ENCODE assay signal across 1 cellular context in genomic region chr17:27892542-27892865, GRCh38.
TF ChIP-seq lines count a peak whose summit lies in the region.

No MANE protein-coding gene starts in this region.

TF ChIP-seq in H1, 55 proteins besides CTCF, POLR2A, EP300 and RAD21:
- TF ChIP-seq CBX5 (IDR thresholded peaks at IDR 0.05; ENCODE audit: low read depth, low read length) (no peak), ASH2L (IDR thresholded peaks at IDR 0.05; ENCODE audit: low read length) (no peak), KDM5A (IDR thresholded peaks at IDR 0.05; ENCODE audit: low read length) (no peak), SP4 (IDR thresholded peaks at IDR 0.05; ENCODE audit: low read length) (no peak), RBBP5 (IDR thresholded peaks at IDR 0.05; ENCODE audit: borderline replicate concordance, low read depth, low read length) (no peak), SIX5 (IDR thresholded peaks at IDR 0.05; ENCODE audit: low read depth, low read length) (no peak), SAP30 (IDR thresholded peaks at IDR 0.05; ENCODE audit: insufficient read depth, insufficient replicate concordance, low read length) (no peak)
- TF ChIP-seq, protein P1, sequence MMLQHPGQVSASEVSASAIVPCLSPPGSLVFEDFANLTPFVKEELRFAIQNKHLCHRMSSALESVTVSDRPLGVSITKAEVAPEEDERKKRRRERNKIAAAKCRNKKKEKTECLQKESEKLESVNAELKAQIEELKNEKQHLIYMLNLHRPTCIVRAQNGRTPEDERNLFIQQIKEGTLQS (IDR thresholded peaks at IDR 0.05; ENCODE audit: insufficient read depth, low read depth, low read length): no peak
